1 cellular context compared by ENCODE assay signal in the genomic region with DNA sequence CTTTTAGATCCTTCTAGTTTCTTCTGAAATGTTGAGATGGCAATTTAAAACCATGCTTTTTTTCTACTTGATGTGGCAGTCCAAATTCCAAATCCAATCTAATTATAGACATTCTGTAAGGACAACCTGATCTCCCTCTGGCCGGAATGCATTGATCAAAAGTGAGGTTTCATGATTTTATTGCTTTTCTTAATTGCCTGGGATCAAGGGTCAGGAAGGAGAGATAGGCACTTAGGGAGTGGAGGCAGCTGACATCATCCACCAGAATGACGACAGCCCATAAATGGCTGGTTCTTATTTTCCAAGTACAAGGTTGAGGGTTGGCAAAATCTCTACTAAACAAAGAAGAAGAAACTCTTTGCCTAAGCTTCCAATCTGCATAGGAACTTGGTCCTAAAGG.
TF ChIP-seq lines count a peak whose summit lies in the region.

No MANE protein-coding gene starts in this region.

TF ChIP-seq in endothelial cell of umbilical vein, 7 proteins besides CTCF, POLR2A, EP300 and RAD21 (continued from another document):
- no peak for TF ChIP-seq FOS (IDR thresholded peaks at IDR 0.05; ENCODE audit: borderline replicate concordance, insufficient read depth, low read length)
- no peak for TF ChIP-seq JUN (IDR thresholded peaks at IDR 0.05; ENCODE audit: borderline replicate concordance, insufficient read depth, insufficient read length, low read depth)
- no peak for TF ChIP-seq GATA2 (IDR thresholded peaks at IDR 0.05; ENCODE audit: insufficient read depth, insufficient read length, low read depth, low read length)
